In the genomic region with DNA sequence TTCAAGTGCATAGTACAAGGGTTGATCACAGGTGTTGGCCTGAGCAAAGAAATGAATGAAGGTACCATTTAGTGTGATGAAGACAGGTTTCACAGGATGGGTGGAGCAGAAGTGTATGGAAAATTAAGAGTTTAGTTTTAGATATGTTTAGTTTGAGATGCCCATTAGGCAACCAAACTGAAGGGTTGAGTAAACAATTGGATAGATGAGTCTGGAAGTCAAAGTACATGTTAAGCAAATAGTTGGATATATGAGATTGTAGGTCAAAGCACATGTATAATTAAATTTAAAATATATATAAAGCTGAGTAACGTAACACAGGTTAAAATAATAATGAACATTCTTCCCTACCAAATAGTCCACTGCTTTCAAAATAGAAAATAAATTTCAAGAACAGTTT, we compare ENCODE assay signal across 8 cellular contexts.
"Had no signal": no experiment of that assay in that cellular context is flagged by ENCODE, and none has a peak within 500 bp of the region (broad histone marks: within the 10 kb centered on the region; RNA-seq: fewer than 3 reads in every experiment).

No MANE protein-coding gene starts in this region.

- H3K9me3 ChIP-seq: HAP-1 had no signal

- DNase-seq: GOT3, H7, HFFc6, IMR-90 had no signal

- ATAC-seq: HCT116, K562 had no signal

- H3K4me3 ChIP-seq: HAP-1, K562 had no signal

- H3K4me1 ChIP-seq: HAP-1 had no signal

- H3K27ac ChIP-seq: HL-60 had no signal

- H3K36me3 ChIP-seq: HAP-1 had no signal
